Comparison of ENCODE assay signal across 25 cellular contexts in genomic region chr3:141507392-141508066, GRCh38. TPM values are rescaled to one million over a fixed set of nuclear protein-coding genes. Genes with fewer than 3 reads are reported as not detected.
DNase-seq lines count a peak whose midpoint lies in the region; ATAC-seq and TF ChIP-seq lines count a peak whose summit lies in the region.
"Had no signal": no experiment of that assay in that cellular context is flagged by ENCODE, and none has a peak within 500 bp of the region (broad histone marks: within the 10 kb centered on the region; RNA-seq: fewer than 3 reads in every experiment).

No MANE protein-coding gene starts in this region.

- no peak overlapping the region for H2AFZ ChIP-seq in MM.1S (ENCODE audit: low read length)
- H2AFZ ChIP-seq: neural progenitor cell had no signal

- H3K36me3 Mint-ChIP-seq in activated naive CD4-positive, alpha-beta T cell treated with anti-CD3 and anti-CD28 coated beads, Interleukin-2, amount 10 ng/mL, durations not matched to agents 7 days and 5 days = peaks cover 43% of the 10 kb centered on the region
- H3K36me3 Mint-ChIP-seq in activated naive CD8-positive, alpha-beta T cell = peaks cover 15% of the 10 kb centered on the region
- H3K36me3 Mint-ChIP-seq in natural killer cell treated with Interleukin-12 subunit alpha and Interleukin-12 subunit beta and Interleukin-15 and Interleukin-18, amount 100 ng/mL, for 72 hours = peaks cover 24% of the 10 kb centered on the region

- no peak for DNase-seq in activated naive CD4-positive, alpha-beta T cell treated with anti-CD3 and anti-CD28 coated beads, Interleukin-2, amount 10 ng/mL, durations not matched to agents 7 days and 5 days
- no peak for DNase-seq in activated naive CD4-positive, alpha-beta T cell treated with Interleukin-2 at 50 U/mL for 16 hours
- no peak for DNase-seq in MM.1S
- DNase-seq in natural killer cell treated with Interleukin-12 subunit alpha and Interleukin-12 subunit beta and Interleukin-15 and Interleukin-18, amount 100 ng/mL, for 72 hours (ENCODE audit: low spot score) = no peak
- DNase-seq in lower lobe of right lung = no peak
- DNase-seq in posterior vena cava (ENCODE audit: low spot score) = no peak
- DNase-seq: activated effector memory CD4-positive, alpha-beta T cell treated with anti-CD3 and anti-CD28 coated beads, Interleukin-2, amount 50 U/mL, for 16 hours; aorta; cortex of kidney; DMS 273 treated with DMSO at 0.1 percent for 48 hours; IMR-90; NCI-H1417 treated with DMSO at 0.1 percent for 48 hours; NCI-H2107; NCI-H446; PC-3; Right ventricle myocardium superior; upper lobe of left lung had no signal

- peak; percentile 62 to 71 for ATAC-seq in natural killer cell treated with Interleukin-12 subunit alpha and Interleukin-12 subunit beta and Interleukin-15 and Interleukin-18, amount 100 ng/mL, for 72 hours
- ATAC-seq in HG02610 (IDR thresholded peaks at IDR 0.05; ENCODE audit: unreplicated experiment) = no peak
- ATAC-seq in lower lobe of right lung = no peak
- ATAC-seq: gastroesophageal sphincter, PC-3 had no signal

- peak overlapping the region; percentile 64 for H3K27ac Mint-ChIP-seq in activated naive CD4-positive, alpha-beta T cell treated with anti-CD3 and anti-CD28 coated beads, Interleukin-2, amount 10 ng/mL, durations not matched to agents 7 days and 5 days
- peak overlapping the region; percentile 92 for H3K27ac Mint-ChIP-seq in activated naive CD8-positive, alpha-beta T cell
- peak overlapping the region; percentile 36 to 70 for H3K27ac Mint-ChIP-seq in natural killer cell treated with Interleukin-12 subunit alpha and Interleukin-12 subunit beta and Interleukin-15 and Interleukin-18, amount 100 ng/mL, for 72 hours
- H3K27ac Mint-ChIP-seq: neural progenitor cell had no signal

- H3K27ac ChIP-seq in MM.1S (ENCODE audit: low read length) (peak overlapping the region; percentile 2; the same call in 1 of the 2 replicates), lower lobe of right lung (no peak overlapping the region)
- H3K27ac ChIP-seq: cardiac muscle cell, esophagus muscularis mucosa, gastroesophageal sphincter, neural progenitor cell, prostate gland, upper lobe of left lung had no signal

- H3K79me2 ChIP-seq in MM.1S (ENCODE audit: low read length) = peaks cover 98% of the 10 kb centered on the region

- H3K9me3 Mint-ChIP-seq in activated naive CD4-positive, alpha-beta T cell treated with anti-CD3 and anti-CD28 coated beads, Interleukin-2, amount 10 ng/mL, durations not matched to agents 7 days and 5 days = no peaks in the 10 kb centered on the region
- H3K9me3 Mint-ChIP-seq in activated naive CD8-positive, alpha-beta T cell (ENCODE audit: low read depth) = no peaks in the 10 kb centered on the region
- H3K9me3 Mint-ChIP-seq in natural killer cell treated with Interleukin-12 subunit alpha and Interleukin-12 subunit beta and Interleukin-15 and Interleukin-18, amount 100 ng/mL, for 72 hours = no peaks in the 10 kb centered on the region
- H3K9me3 Mint-ChIP-seq: neural progenitor cell had no signal

- H4K20me1 ChIP-seq in MM.1S (ENCODE audit: insufficient read depth, low read length) = peaks cover 19% of the 10 kb centered on the region

- CTCF ChIA-PET in activated naive CD4-positive, alpha-beta T cell treated with anti-CD3 and anti-CD28 coated beads, Interleukin-2, amount 10 ng/mL, durations not matched to agents 7 days and 5 days (lab: Charles Lee) = no interaction called here

- peaks cover 3% of the 10 kb centered on the region; the same call in 1 of the 2 replicates for H3K36me3 ChIP-seq in MM.1S (replicated peaks; ENCODE audit: insufficient read depth, low read length)
- peaks cover 4% of the 10 kb centered on the region for H3K36me3 ChIP-seq in lower lobe of right lung
- H3K36me3 ChIP-seq: cardiac muscle cell, neural progenitor cell, prostate gland had no signal

- no peak overlapping the region for H3K4me2 ChIP-seq in MM.1S (ENCODE audit: low read depth, low read length)
- H3K4me2 ChIP-seq: neural progenitor cell had no signal

- intact Hi-C loops in lower lobe of right lung (cut with DNase I) (no loop called here), posterior vena cava (cut with DNase I) (no loop called here)

- H3K4me3 ChIP-seq in MM.1S (ENCODE audit: low read length) (no peak overlapping the region), lower lobe of right lung (no peak overlapping the region)
- H3K4me3 ChIP-seq: cardiac muscle cell, esophagus muscularis mucosa, gastroesophageal sphincter, neural progenitor cell, prostate gland, upper lobe of left lung had no signal

- no peaks in the 10 kb centered on the region for H3K9me2 ChIP-seq in MM.1S (replicated peaks; ENCODE audit: insufficient read depth, low read length)

- no peak overlapping the region for H3K4me3 Mint-ChIP-seq in activated naive CD4-positive, alpha-beta T cell treated with anti-CD3 and anti-CD28 coated beads, Interleukin-2, amount 10 ng/mL, durations not matched to agents 7 days and 5 days
- H3K4me3 Mint-ChIP-seq in activated naive CD8-positive, alpha-beta T cell = peak overlapping the region; percentile 48
- peak overlapping the region; percentile 38 for H3K4me3 Mint-ChIP-seq in natural killer cell treated with Interleukin-12 subunit alpha and Interleukin-12 subunit beta and Interleukin-15 and Interleukin-18, amount 100 ng/mL, for 72 hours
- H3K4me3 Mint-ChIP-seq: CD14-positive monocyte, neural progenitor cell had no signal

- H3F3A ChIP-seq in MM.1S (ENCODE audit: insufficient read depth, low read length) = no peaks in the 10 kb centered on the region

- H3K9ac ChIP-seq in MM.1S (ENCODE audit: low read length) = no peak overlapping the region
- H3K9ac ChIP-seq: neural progenitor cell had no signal

- H3K27me3 ChIP-seq in MM.1S (replicated peaks; ENCODE audit: insufficient read depth, low read length) (no peaks in the 10 kb centered on the region), lower lobe of right lung (ENCODE audit: low read depth) (no peaks in the 10 kb centered on the region)
- H3K27me3 ChIP-seq: cardiac muscle cell, esophagus muscularis mucosa, gastroesophageal sphincter, neural progenitor cell, upper lobe of left lung had no signal

- no peaks in the 10 kb centered on the region for H3K27me3 Mint-ChIP-seq in activated naive CD4-positive, alpha-beta T cell treated with anti-CD3 and anti-CD28 coated beads, Interleukin-2, amount 10 ng/mL, durations not matched to agents 7 days and 5 days
- H3K27me3 Mint-ChIP-seq in activated naive CD8-positive, alpha-beta T cell = no peaks in the 10 kb centered on the region
- no peaks in the 10 kb centered on the region for H3K27me3 Mint-ChIP-seq in natural killer cell treated with Interleukin-12 subunit alpha and Interleukin-12 subunit beta and Interleukin-15 and Interleukin-18, amount 100 ng/mL, for 72 hours

- H3K4me1 ChIP-seq in MM.1S (ENCODE audit: low read length) = no peaks in the 10 kb centered on the region; the same call in 1 of the 2 replicates
- no peaks in the 10 kb centered on the region for H3K4me1 ChIP-seq in lower lobe of right lung
- H3K4me1 ChIP-seq: gastroesophageal sphincter, neural progenitor cell, prostate gland, upper lobe of left lung had no signal

- TF ChIP-seq CTCF in MM.1S (IDR thresholded peaks at IDR 0.05; ENCODE audit: low read length) = no peak
- no peak for TF ChIP-seq CTCF in lower lobe of right lung (IDR thresholded peaks at IDR 0.05)

- H3K4me1 Mint-ChIP-seq in activated naive CD4-positive, alpha-beta T cell treated with anti-CD3 and anti-CD28 coated beads, Interleukin-2, amount 10 ng/mL, durations not matched to agents 7 days and 5 days = peaks cover 42% of the 10 kb centered on the region
- peaks cover 53% of the 10 kb centered on the region for H3K4me1 Mint-ChIP-seq in activated naive CD8-positive, alpha-beta T cell (ENCODE audit: low read depth)
- peaks cover 37 to 48% of the 10 kb centered on the region in 2 donors for H3K4me1 Mint-ChIP-seq in natural killer cell treated with Interleukin-12 subunit alpha and Interleukin-12 subunit beta and Interleukin-15 and Interleukin-18, amount 100 ng/mL, for 72 hours (ENCODE audit: low read depth in 2 of 2)
- H3K4me1 Mint-ChIP-seq: neural progenitor cell had no signal

- no peaks in the 10 kb centered on the region for H3K9me3 ChIP-seq in MM.1S (replicated peaks; ENCODE audit: insufficient read depth, low read length)
- H3K9me3 ChIP-seq in lower lobe of right lung = no peaks in the 10 kb centered on the region
- H3K9me3 ChIP-seq: esophagus muscularis mucosa, gastroesophageal sphincter, prostate gland, upper lobe of left lung had no signal

RNA-seq across cellular contexts. Expression of gene RASA2, which starts 20.7 kb away (rescaled TPM):
- total RNA-seq in natural killer cell treated with Interleukin-12 subunit alpha and Interleukin-12 subunit beta and Interleukin-15 and Interleukin-18, amount 100 ng/mL, for 72 hours = 10 to 100 TPM; 65.9 to 85.7 TPM
- total RNA-seq in lower lobe of right lung = 21.5 TPM
- total RNA-seq in posterior vena cava = 10 to 100 TPM; 17.1 to 21.4 TPM

Comparison
In these comparisons a context has a peak if more than half of its experiments do, and no peak if none do; other contexts are left out.
1. ATAC-seq: peak in natural killer cell treated with Interleukin-12 subunit alpha and Interleukin-12 subunit beta and Interleukin-15 and Interleukin-18, amount 100 ng/mL, for 72 hours (2 of 2); none in HG02610 (single experiment) and lower lobe of right lung (0 of 2).
2. Peak in every context shown above with its lines, with median percentiles within 50 percentile points of each other: H3K27ac Mint-ChIP-seq.